Comparison of ENCODE assay signal across 22 cellular contexts in the genomic region with DNA sequence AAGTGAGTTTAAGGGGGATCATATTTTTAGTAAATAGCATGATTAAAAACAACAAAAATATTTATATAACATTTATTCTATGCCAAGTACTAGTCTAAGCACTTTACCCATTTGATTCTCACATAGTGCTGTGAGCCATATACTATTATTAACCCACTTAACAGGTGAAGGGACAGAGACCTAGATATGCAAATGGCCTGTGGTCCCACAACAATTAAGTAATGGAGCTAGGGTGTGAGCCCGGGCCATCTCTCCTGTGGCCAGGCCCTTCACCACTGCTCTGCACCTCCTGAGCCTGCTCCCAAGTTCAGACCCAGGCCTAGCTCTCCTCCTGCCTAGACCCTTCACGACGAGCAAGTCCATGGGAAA. TPM values are rescaled to one million over a fixed set of nuclear protein-coding genes. Genes with fewer than 3 reads are reported as not detected.
"Had no signal": no experiment of that assay in that cellular context is flagged by ENCODE, and none has a peak within 500 bp of the region (broad histone marks: within the 10 kb centered on the region; RNA-seq: fewer than 3 reads in every experiment).

No MANE protein-coding gene starts in this region.

- H3K9me3 ChIP-seq: adrenal gland, testis, upper lobe of right lung had no signal

- H3K27me3 ChIP-seq: testis, upper lobe of right lung had no signal

- DNase-seq: activated B cell treated with CpG ODN at 0.5 μM for 24 hours; activated CD4-positive, alpha-beta T cell treated with anti-CD3 and anti-CD28 coated beads, Interleukin-2, amount 10 ng/mL, durations not matched to agents 24 days and 14 days; activated naive CD4-positive, alpha-beta T cell treated with anti-CD3 and anti-CD28 coated beads, Interleukin-2, amount 10 ng/mL, durations not matched to agents 7 days and 5 days; effector memory CD8-positive, alpha-beta T cell; erythroblast; stimulated activated CD4-positive, alpha-beta T cell treated with anti-CD3 and anti-CD28 coated beads, Interleukin-4, amount 100 ng/mL, for 4 hours; stimulated activated naive CD8-positive, alpha-beta T cell treated with anti-CD3 and anti-CD28 coated beads, Interleukin-15, amount 100 ng/mL, for 72 hours had no signal

- H3K36me3 ChIP-seq: adrenal gland, upper lobe of right lung had no signal

- H3K27ac Mint-ChIP-seq: activated B cell treated with CpG ODN at 0.5 μM for 24 hours; activated CD4-positive, alpha-beta T cell treated with anti-CD3 and anti-CD28 coated beads, Interleukin-2, amount 10 ng/mL, durations not matched to agents 24 days and 14 days; activated naive CD4-positive, alpha-beta T cell treated with anti-CD3 and anti-CD28 coated beads, Interleukin-2, amount 10 ng/mL, durations not matched to agents 7 days and 5 days; activated T-helper 17 cell treated with anti-CD3 and anti-CD28 coated beads, Interleukin-2, amount 50 U/mL, for 72 hours; dendritic cell treated with granulocyte-macrophage colony-stimulating factor and Interleukin-4, amounts not matched to agents 40 ng/mL and 50 ng/mL, for 4 days; effector memory CD8-positive, alpha-beta T cell; stimulated activated naive CD8-positive, alpha-beta T cell treated with anti-CD3 and anti-CD28 coated beads, Interleukin-15, amount 100 ng/mL, for 72 hours had no signal

- H3K4me3 ChIP-seq: adrenal gland, skin epidermis, testis, upper lobe of right lung had no signal

- ATAC-seq: activated T-helper 17 cell treated with anti-CD3 and anti-CD28 coated beads, Interleukin-2, amount 50 U/mL, for 72 hours; effector memory CD8-positive, alpha-beta T cell; stimulated activated naive CD8-positive, alpha-beta T cell treated with anti-CD3 and anti-CD28 coated beads, Interleukin-15, amount 100 ng/mL, for 72 hours had no signal

- H3K36me3 Mint-ChIP-seq: activated naive CD4-positive, alpha-beta T cell treated with anti-CD3 and anti-CD28 coated beads, Interleukin-2, amount 10 ng/mL, durations not matched to agents 7 days and 5 days had no signal

- H3K4me1 ChIP-seq: upper lobe of right lung had no signal

- H3K27ac ChIP-seq: skin epidermis, testis, upper lobe of right lung had no signal

- H3K9me3 Mint-ChIP-seq: activated B cell treated with CpG ODN at 0.5 μM for 24 hours; activated CD4-positive, alpha-beta T cell treated with anti-CD3 and anti-CD28 coated beads, Interleukin-2, amount 10 ng/mL, durations not matched to agents 24 days and 14 days; activated naive CD4-positive, alpha-beta T cell treated with anti-CD3 and anti-CD28 coated beads, Interleukin-2, amount 10 ng/mL, durations not matched to agents 7 days and 5 days; activated T-helper 17 cell treated with anti-CD3 and anti-CD28 coated beads, Interleukin-2, amount 50 U/mL, for 72 hours; central memory CD8-positive, alpha-beta T cell; dendritic cell treated with granulocyte-macrophage colony-stimulating factor and Interleukin-4, amounts not matched to agents 40 ng/mL and 50 ng/mL, for 4 days; effector memory CD8-positive, alpha-beta T cell; stimulated activated naive CD8-positive, alpha-beta T cell treated with anti-CD3 and anti-CD28 coated beads, Interleukin-15, amount 100 ng/mL, for 72 hours had no signal

- H3K4me1 Mint-ChIP-seq: activated B cell treated with CpG ODN at 0.5 μM for 24 hours; activated CD4-positive, alpha-beta T cell treated with anti-CD3 and anti-CD28 coated beads, Interleukin-2, amount 10 ng/mL, durations not matched to agents 24 days and 14 days; activated naive CD4-positive, alpha-beta T cell treated with anti-CD3 and anti-CD28 coated beads, Interleukin-2, amount 10 ng/mL, durations not matched to agents 7 days and 5 days; activated T-helper 17 cell treated with anti-CD3 and anti-CD28 coated beads, Interleukin-2, amount 50 U/mL, for 72 hours; central memory CD8-positive, alpha-beta T cell; neural crest cell; stimulated activated naive CD8-positive, alpha-beta T cell treated with anti-CD3 and anti-CD28 coated beads, Interleukin-15, amount 100 ng/mL, for 72 hours had no signal

- H3K4me3 Mint-ChIP-seq: activated B cell treated with CpG ODN at 0.5 μM for 24 hours; activated CD4-positive, alpha-beta T cell treated with anti-CD3 and anti-CD28 coated beads, Interleukin-2, amount 10 ng/mL, durations not matched to agents 24 days and 14 days; activated naive CD4-positive, alpha-beta T cell treated with anti-CD3 and anti-CD28 coated beads, Interleukin-2, amount 10 ng/mL, durations not matched to agents 7 days and 5 days; activated T-helper 17 cell treated with anti-CD3 and anti-CD28 coated beads, Interleukin-2, amount 50 U/mL, for 72 hours; brain; central memory CD8-positive, alpha-beta T cell; dendritic cell treated with granulocyte-macrophage colony-stimulating factor and Interleukin-4, amounts not matched to agents 40 ng/mL and 50 ng/mL, for 4 days; effector memory CD8-positive, alpha-beta T cell; neural crest cell; stimulated activated naive CD8-positive, alpha-beta T cell treated with anti-CD3 and anti-CD28 coated beads, Interleukin-15, amount 100 ng/mL, for 72 hours had no signal

RNA-seq across cellular contexts. Expression of gene ASCL5, which starts 0.5 kb away (rescaled TPM):
- total RNA-seq: activated B cell treated with CpG ODN at 0.5 μM for 24 hours; activated CD4-positive, alpha-beta T cell treated with anti-CD3 and anti-CD28 coated beads, Interleukin-2, amount 10 ng/mL, durations not matched to agents 24 days and 14 days; adrenal gland; glomerular endothelial cell; left colon; mammary epithelial cell; neural crest cell; osteocyte; renal cortical epithelial cell; T-helper 1 cell treated with Interleukin-12 subunit alpha and Interleukin-12 subunit beta and Interleukin-4 antibody, amounts not matched to agents 30 ng/mL and 1 ng/mL, for 36 hours had no signal
- polyA plus RNA-seq: mammary epithelial cell had no signal

RNA-seq across cellular contexts. Expression of gene CACNA1S, which starts 14.2 kb away (rescaled TPM):
- total RNA-seq: activated B cell treated with CpG ODN at 0.5 μM for 24 hours; activated CD4-positive, alpha-beta T cell treated with anti-CD3 and anti-CD28 coated beads, Interleukin-2, amount 10 ng/mL, durations not matched to agents 24 days and 14 days; activated T-helper 17 cell treated with anti-CD3 and anti-CD28 coated beads, Interleukin-2, amount 50 U/mL, for 72 hours; glomerular endothelial cell; left colon; mammary epithelial cell; osteocyte; renal cortical epithelial cell; T-helper 1 cell treated with Interleukin-12 subunit alpha and Interleukin-12 subunit beta and Interleukin-4 antibody, amounts not matched to agents 30 ng/mL and 1 ng/mL, for 36 hours had no signal
- polyA plus RNA-seq: adrenal gland, mammary epithelial cell had no signal
